In the genomic region with DNA sequence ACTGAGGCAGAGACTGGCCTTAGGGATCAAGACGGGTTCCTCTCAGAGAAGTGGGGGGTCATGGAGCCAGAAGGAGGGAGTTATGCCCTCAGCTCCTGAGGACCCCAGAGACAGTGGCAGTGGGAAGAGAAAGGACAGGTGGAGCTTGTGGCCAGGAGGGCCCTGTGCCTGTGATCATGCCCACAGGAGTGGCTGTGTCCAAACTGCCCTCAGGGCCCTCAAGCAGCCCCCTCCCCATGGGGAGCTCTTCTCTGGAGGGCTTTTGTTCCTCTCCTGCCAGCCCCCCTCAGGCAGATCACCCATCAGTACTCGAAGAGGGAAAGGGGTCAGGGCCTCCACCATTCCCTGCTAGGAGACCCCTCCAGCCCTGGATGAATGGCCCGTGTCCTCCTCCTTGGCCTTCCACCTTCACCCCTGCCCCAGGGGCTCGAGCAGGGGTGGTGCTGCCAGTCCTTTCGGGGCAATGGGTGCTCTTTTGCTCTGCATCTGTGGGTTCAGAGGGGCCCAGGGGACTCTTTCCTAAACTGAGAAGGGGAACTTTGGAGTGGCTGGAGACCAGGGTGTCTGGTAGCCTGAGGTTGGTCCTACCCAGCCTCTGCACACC, we compare ENCODE assay signal across 24 cellular contexts. TPM values are rescaled to one million over a fixed set of nuclear protein-coding genes. Genes with fewer than 3 reads are reported as not detected.
A peak's percentile ranks its signal among the peaks of the same experiment; 100 is the strongest.
DNase-seq lines count a peak whose midpoint lies in the region; ATAC-seq lines count a peak whose summit lies in the region.
"Had no signal": no experiment of that assay in that cellular context is flagged by ENCODE, and none has a peak within 500 bp of the region (broad histone marks: within the 10 kb centered on the region; RNA-seq: fewer than 3 reads in every experiment).

No MANE protein-coding gene starts in this region.

- peaks cover 52% of the 10 kb centered on the region for H3K4me1 ChIP-seq in SJCRH30
- H3K4me1 ChIP-seq: prostate gland, transverse colon had no signal

- peak; percentile 19 for DNase-seq in left ventricle myocardium superior
- no peak for DNase-seq in Right ventricle myocardium inferior (ENCODE audit: missing footprints)
- DNase-seq in SJCRH30: peak in 1 of 2 experiments; percentile 67
- peak; percentile 51 for DNase-seq in myocyte (ENCODE audit: low read depth)
- DNase-seq in ureter (ENCODE audit: low spot score): peak; percentile 33
- no peak for DNase-seq in RKO (ENCODE audit: low spot score)
- DNase-seq: activated CD4-positive, alpha-beta T cell treated with anti-CD3 and anti-CD28 coated beads for 4 hours; activated effector memory CD4-positive, alpha-beta T cell treated with Interleukin-2 at 50 U/mL for 16 hours; caudate nucleus; COR-L47; cortex of kidney; glutamatergic neuron; MV-4-11; NCI-H1436 treated with DMSO at 0.1 percent for 48 hours; NCI-H2081 treated with DMSO at 0.1 percent for 48 hours; stimulated activated CD4-positive, alpha-beta T cell treated with anti-CD3 and anti-CD28 coated beads, Interleukin-4, amount 100 ng/mL, for 4 hours; transverse colon had no signal

- H3K27me3 ChIP-seq in SJCRH30: no peaks in the 10 kb centered on the region

- H3K9me3 ChIP-seq in SJCRH30 (replicated peaks): no peaks in the 10 kb centered on the region
- H3K9me3 ChIP-seq: neutrophil, prostate gland, transverse colon had no signal

- intact Hi-C loops in left ventricle myocardium superior (cut with micrococcal nuclease): loop anchor here (5.0 kb wide), 1 partner anchor 72 kb away; no protein-coding TSS in a partner anchor
- intact Hi-C loops in Right ventricle myocardium inferior (cut with DNase I): loop anchor here (5.0 kb wide), 2 partner anchors 108 to 123 kb away; partner anchors contain the start of gene CMTM3

- no peak overlapping the region for H3K4me3 ChIP-seq in SJCRH30
- H3K4me3 ChIP-seq: prostate gland, transverse colon had no signal

- no peaks in the 10 kb centered on the region for H3K36me3 ChIP-seq in SJCRH30
- H3K36me3 ChIP-seq: neutrophil, prostate gland, transverse colon, WERI-Rb-1 had no signal

- no peak for ATAC-seq in left ventricle myocardium superior
- ATAC-seq in Right ventricle myocardium inferior: no peak
- ATAC-seq in GM21786 (IDR thresholded peaks at IDR 0.05; ENCODE audit: unreplicated experiment): no peak
- no peak for ATAC-seq in GM19452 (IDR thresholded peaks at IDR 0.05; ENCODE audit: unreplicated experiment)
- ATAC-seq: T-cell had no signal

- peak overlapping the region; percentile 81 for H3K27ac ChIP-seq in SJCRH30
- H3K27ac ChIP-seq: neutrophil, prostate gland, transverse colon, WERI-Rb-1 had no signal

RNA-seq across cellular contexts. Expression of gene BEAN1, which starts 52.7 kb away (rescaled TPM):
- total RNA-seq in left ventricle myocardium superior: 3.3 TPM
- total RNA-seq in Right ventricle myocardium inferior: 2.4 TPM
- 0.84 and 0.87 TPM in 2 replicates for total RNA-seq in SJCRH30 (2014; rRNA removed; shearing (Covaris generic))
- total RNA-seq in myocyte: 15.3 and 19.1 TPM in 2 replicates
- 8.9 TPM for polyA plus RNA-seq in myocyte (2012)
- total RNA-seq in ureter: 1.6 TPM
- total RNA-seq: SK-MEL-5, T-cell had no signal

Comparison
In these comparisons a context has a peak if more than half of its experiments do, and no peak if none do; other contexts are left out.
1. DNase-seq: peak in left ventricle myocardium superior (single experiment), myocyte (single experiment) and ureter (single experiment); none in Right ventricle myocardium inferior (single experiment) and RKO (single experiment).